15 cellular contexts compared by ENCODE assay signal in genomic region chr4:26959654-26960047, GRCh38.
A peak's percentile ranks its signal among the peaks of the same experiment; 100 is the strongest.
DNase-seq lines count a peak whose midpoint lies in the region; ATAC-seq and TF ChIP-seq lines count a peak whose summit lies in the region.
"Had no signal": no experiment of that assay in that cellular context is flagged by ENCODE, and none has a peak within 500 bp of the region (broad histone marks: within the 10 kb centered on the region; RNA-seq: fewer than 3 reads in every experiment).

No MANE protein-coding gene starts in this region.

- peaks cover 18% of the 10 kb centered on the region for H3K4me1 Mint-ChIP-seq in activated CD4-positive, alpha-beta T cell treated with anti-CD3 and anti-CD28 coated beads, Interleukin-2, amount 10 ng/mL, durations not matched to agents 7 days and 5 days
- H3K4me1 Mint-ChIP-seq in T-helper 2 cell treated with Interferon-gamma antibody and Interleukin-4, amounts not matched to agents 5 μg/mL and 100 μg/mL, for 36 hours (ENCODE audit: low read depth), result peaks cover 21% of the 10 kb centered on the region
- H3K4me1 Mint-ChIP-seq in effector memory CD8-positive, alpha-beta T cell (ENCODE audit: low read depth in 2 of 2), result peaks cover 18 to 45% of the 10 kb centered on the region in 2 donors

- peaks cover 0 to 3% (median 0%) of the 10 kb centered on the region in 4 donors for H3K4me1 ChIP-seq in upper lobe of left lung
- H3K4me1 ChIP-seq: BLaER1, colonic mucosa had no signal

- POLR2A ChIA-PET in activated CD4-positive, alpha-beta T cell treated with anti-CD3 and anti-CD28 coated beads, Interleukin-2, amount 10 ng/mL, durations not matched to agents 7 days and 5 days (lab: Charles Lee), result no interaction called here

- TF ChIP-seq EP300 in upper lobe of left lung (IDR thresholded peaks at IDR 0.05), result no peak

- no peaks in the 10 kb centered on the region for H3K9me3 Mint-ChIP-seq in activated CD4-positive, alpha-beta T cell treated with anti-CD3 and anti-CD28 coated beads, Interleukin-2, amount 10 ng/mL, durations not matched to agents 7 days and 5 days
- H3K9me3 Mint-ChIP-seq in T-helper 2 cell treated with Interferon-gamma antibody and Interleukin-4, amounts not matched to agents 5 μg/mL and 100 μg/mL, for 36 hours, result no peaks in the 10 kb centered on the region
- no peaks in the 10 kb centered on the region for H3K9me3 Mint-ChIP-seq in effector memory CD8-positive, alpha-beta T cell

- no peak overlapping the region for H3K4me3 Mint-ChIP-seq in activated CD4-positive, alpha-beta T cell treated with anti-CD3 and anti-CD28 coated beads, Interleukin-2, amount 10 ng/mL, durations not matched to agents 7 days and 5 days
- H3K4me3 Mint-ChIP-seq in T-helper 2 cell treated with Interferon-gamma antibody and Interleukin-4, amounts not matched to agents 5 μg/mL and 100 μg/mL, for 36 hours, result no peak overlapping the region
- no peak overlapping the region for H3K4me3 Mint-ChIP-seq in effector memory CD8-positive, alpha-beta T cell

- no peaks in the 10 kb centered on the region for H3K27me3 Mint-ChIP-seq in activated CD4-positive, alpha-beta T cell treated with anti-CD3 and anti-CD28 coated beads, Interleukin-2, amount 10 ng/mL, durations not matched to agents 7 days and 5 days
- no peaks in the 10 kb centered on the region for H3K27me3 Mint-ChIP-seq in T-helper 2 cell treated with Interferon-gamma antibody and Interleukin-4, amounts not matched to agents 5 μg/mL and 100 μg/mL, for 36 hours (ENCODE audit: low read depth)
- H3K27me3 Mint-ChIP-seq in effector memory CD8-positive, alpha-beta T cell, result no peaks in the 10 kb centered on the region

- no peak for TF ChIP-seq CTCF in upper lobe of left lung (IDR thresholded peaks at IDR 0.05)

- no peak for ATAC-seq in effector memory CD8-positive, alpha-beta T cell (replicated peaks)
- ATAC-seq in stimulated activated naive CD8-positive, alpha-beta T cell treated with anti-CD3 and anti-CD28 coated beads, Interleukin-15, Interleukin-2, amounts not matched to agents 100 U/mL and 50 U/mL, for 24 hours, result peak; percentile 50
- ATAC-seq in HG03097 (IDR thresholded peaks at IDR 0.05; ENCODE audit: low FRiP score, unreplicated experiment), result no peak
- no peak for ATAC-seq in upper lobe of left lung (ENCODE audit: low FRiP score in 2 of 2)
- ATAC-seq in GM19351 (IDR thresholded peaks at IDR 0.05; ENCODE audit: unreplicated experiment), result no peak

- H3K27ac Mint-ChIP-seq in activated CD4-positive, alpha-beta T cell treated with anti-CD3 and anti-CD28 coated beads, Interleukin-2, amount 10 ng/mL, durations not matched to agents 7 days and 5 days, result peak overlapping the region; percentile 31
- peak overlapping the region; percentile 37 for H3K27ac Mint-ChIP-seq in T-helper 2 cell treated with Interferon-gamma antibody and Interleukin-4, amounts not matched to agents 5 μg/mL and 100 μg/mL, for 36 hours
- peak overlapping the region; percentile 5 to 19 for H3K27ac Mint-ChIP-seq in effector memory CD8-positive, alpha-beta T cell

- H3K36me3 Mint-ChIP-seq in activated CD4-positive, alpha-beta T cell treated with anti-CD3 and anti-CD28 coated beads, Interleukin-2, amount 10 ng/mL, durations not matched to agents 7 days and 5 days (ENCODE audit: low read depth), result peaks cover 35% of the 10 kb centered on the region
- H3K36me3 Mint-ChIP-seq in T-helper 2 cell treated with Interferon-gamma antibody and Interleukin-4, amounts not matched to agents 5 μg/mL and 100 μg/mL, for 36 hours (ENCODE audit: low read depth), result peaks cover 16% of the 10 kb centered on the region
- peaks cover 6% of the 10 kb centered on the region for H3K36me3 Mint-ChIP-seq in effector memory CD8-positive, alpha-beta T cell (ENCODE audit: insufficient read depth)

- peaks cover 0 to 9% (median 0%) of the 10 kb centered on the region in 4 donors for H3K36me3 ChIP-seq in upper lobe of left lung
- H3K36me3 ChIP-seq: colonic mucosa had no signal

- no peak overlapping the region for H3K4me3 ChIP-seq in upper lobe of left lung
- H3K4me3 ChIP-seq: BLaER1, colonic mucosa had no signal

- no peak for DNase-seq in activated CD4-positive, alpha-beta T cell treated with anti-CD3 and anti-CD28 coated beads, Interleukin-2, amount 10 ng/mL, durations not matched to agents 7 days and 5 days
- DNase-seq in activated CD4-positive, alpha-beta T cell treated with anti-CD3 and anti-CD28 coated beads for 48 hours, result no peak
- no peak for DNase-seq in T-helper 2 cell treated with Interferon-gamma antibody and Interleukin-4, amounts not matched to agents 5 μg/mL and 100 μg/mL, for 36 hours (ENCODE audit: low spot score)
- DNase-seq in effector memory CD8-positive, alpha-beta T cell, result no peak
- no peak for DNase-seq in stimulated activated naive CD8-positive, alpha-beta T cell treated with anti-CD3 and anti-CD28 coated beads, Interleukin-15, Interleukin-2, amounts not matched to agents 100 U/mL and 50 U/mL, for 24 hours
- no peak for DNase-seq in upper lobe of left lung
- DNase-seq: activated gamma-delta T cell; colonic mucosa; NCI-H187 treated with DMSO at 0.1 percent for 48 hours; NCI-H446 treated with DMSO at 0.1 percent for 48 hours; SK-N-SH; stimulated activated CD4-positive, alpha-beta T cell treated with anti-CD3 and anti-CD28 coated beads, Interleukin-12 subunit alpha, Interleukin-12 subunit beta, amount 100 ng/mL, for 4 hours had no signal

- 62 to 71% methylated on average over 1 of the region's 1 CpG for WGBS in upper lobe of left lung, 2 donors

- no peaks in the 10 kb centered on the region for H3K27me3 ChIP-seq in upper lobe of left lung
- H3K27me3 ChIP-seq: BLaER1, colonic mucosa had no signal

- H3K27ac ChIP-seq in upper lobe of left lung, result no peak overlapping the region
- H3K27ac ChIP-seq: BLaER1, colonic mucosa had no signal

- CTCF ChIA-PET in activated CD4-positive, alpha-beta T cell treated with anti-CD3 and anti-CD28 coated beads, Interleukin-2, amount 10 ng/mL, durations not matched to agents 7 days and 5 days (lab: Charles Lee), result no interaction called here

- H3K9me3 ChIP-seq in upper lobe of left lung, result no peaks in the 10 kb centered on the region
- H3K9me3 ChIP-seq: BLaER1, colonic mucosa, SK-N-SH had no signal

- no peak for TF ChIP-seq POLR2A in upper lobe of left lung (IDR thresholded peaks at IDR 0.05)
